In genomic region chr3:149339931-149340309, GRCh38 we compare ENCODE assay signal across 8 cellular contexts. TPM values are rescaled to one million over a fixed set of nuclear protein-coding genes. Genes with fewer than 3 reads are reported as not detected.
DNase-seq lines count a peak whose midpoint lies in the region; ATAC-seq and TF ChIP-seq lines count a peak whose summit lies in the region.

No MANE protein-coding gene starts in this region.

- DNase-seq in NCI-H1092 (lab: John Stamatoyannopoulos, UW) (peak; percentile 51), mammary epithelial cell (peak; percentile 88), kidney tubule cell (ENCODE audit: low spot score) (peak; percentile 100), upper lobe of right lung (peak; percentile 73), GM19238 (ENCODE audit: insufficient read length, low spot score) (no peak), NCI-H1694 (lab: John Stamatoyannopoulos, UW) (no peak)

- peak overlapping the region; percentile 70 for H3K4me2 ChIP-seq in mammary epithelial cell (ENCODE audit: insufficient read depth, low read depth, low read length)

- ATAC-seq in upper lobe of right lung (peak; percentile 98), HG03108 (IDR thresholded peaks at IDR 0.05; ENCODE audit: unreplicated experiment) (no peak)

- H3K27ac ChIP-seq in C4-2B (peak overlapping the region; percentile 73), mammary epithelial cell (ENCODE audit: insufficient read depth, low read depth, low read length) (peak overlapping the region; percentile 77), upper lobe of right lung (peak overlapping the region; percentile 77)

- H3K27me3 ChIP-seq in mammary epithelial cell (ENCODE audit: insufficient read depth, low read length) (no peaks in the 10 kb centered on the region), upper lobe of right lung (no peaks in the 10 kb centered on the region)

- H4K20me1 ChIP-seq in mammary epithelial cell (ENCODE audit: insufficient read depth, low read length), result no peaks in the 10 kb centered on the region

- dilution Hi-C loops in mammary epithelial cell (cut with HindIII; ENCODE audit: low sequenced_read_pairs), result no loop called here

- in situ Hi-C loops in mammary epithelial cell (cut with MboI; ENCODE audit: low sequenced_read_pairs in 2 of 2), result no loop called here

- peak overlapping the region; percentile 14 for H2AFZ ChIP-seq in mammary epithelial cell (ENCODE audit: low read depth, low read length)

- no peaks in the 10 kb centered on the region for H3K36me3 ChIP-seq in mammary epithelial cell (ENCODE audit: insufficient read depth, low read length)
- H3K36me3 ChIP-seq in upper lobe of right lung, result no peaks in the 10 kb centered on the region

- BruUV-seq in mammary epithelial cell (replicated peaks; lab: Mats Ljungman, UMichigan), result no TSS peak

- TF ChIP-seq CTCF in C4-2B (conservative IDR thresholded peaks at IDR 0.05), result no peak
- TF ChIP-seq CTCF in mammary epithelial cell (conservative IDR thresholded peaks at IDR 0.05 in 1 of 2, IDR thresholded peaks at IDR 0.05 in 1 of 2; ENCODE audit: extremely low read depth in 1 of 2, insufficient read depth in 1 of 2, low read depth in 1 of 2, low read length in 2 of 2), result no peak
- no peak for TF ChIP-seq CTCF in upper lobe of right lung (IDR thresholded peaks at IDR 0.05)

- 0% methylated on average over 5 of the region's 5 CpGs for WGBS in mammary epithelial cell (ENCODE audit: low coverage, missing lambda C conversion rate)

- H3K9ac ChIP-seq in mammary epithelial cell (ENCODE audit: insufficient read depth, low read length), result no peak overlapping the region

- H3K4me3 ChIP-seq in mammary epithelial cell (replicated peaks in 1 of 3; ENCODE audit: insufficient read depth in 1 of 3, low read depth in 2 of 3, low read length in 3 of 3) (peak overlapping the region in 1 of 3 experiments; percentile 6), upper lobe of right lung (no peak overlapping the region)

- CTCF ChIA-PET in mammary epithelial cell (lab: Charles Lee; ENCODE audit: low non-redundant PET), result no interaction called here

- peaks cover 43% of the 10 kb centered on the region for H3K4me1 ChIP-seq in mammary epithelial cell (ENCODE audit: insufficient read depth, low read length)
- H3K4me1 ChIP-seq in upper lobe of right lung, result peaks cover 15% of the 10 kb centered on the region

- no peaks in the 10 kb centered on the region for H3K79me2 ChIP-seq in mammary epithelial cell (ENCODE audit: insufficient read depth, low read length)

- intact Hi-C loops in mammary epithelial cell (cut with micrococcal nuclease), result loop anchor here (2.0 kb wide), 1 partner anchor 39 kb away; no protein-coding TSS in a partner anchor
- intact Hi-C loops in upper lobe of right lung (cut with DNase I), result no loop called here

- H3K9me3 ChIP-seq in mammary epithelial cell (replicated peaks; ENCODE audit: insufficient read depth, low read length) (no peaks in the 10 kb centered on the region), upper lobe of right lung (no peaks in the 10 kb centered on the region)

RNA-seq across cellular contexts. Expression of gene TM4SF18, which starts 6.5 kb away (rescaled TPM):
- total RNA-seq in mammary epithelial cell (not detected), upper lobe of right lung (13.4 TPM)
- polyA plus RNA-seq in mammary epithelial cell, result not detected
- polyA minus RNA-seq in mammary epithelial cell, result not detected

RNA-seq across cellular contexts. Expression of gene TM4SF1, which starts 37.5 kb away (rescaled TPM):
- total RNA-seq in mammary epithelial cell (100 to 1,000 TPM; 121 to 246 TPM), upper lobe of right lung (188 TPM)
- 285 TPM for polyA plus RNA-seq in mammary epithelial cell
- polyA minus RNA-seq in mammary epithelial cell, result 178 TPM

Comparison
In these comparisons a context has a peak if more than half of its experiments do, and no peak if none do; other contexts are left out.
1. DNase-seq: peak in NCI-H1092 (single experiment), mammary epithelial cell (single experiment), kidney tubule cell (single experiment) and upper lobe of right lung (single experiment); none in GM19238 (single experiment) and NCI-H1694 (single experiment).
2. RNA of gene TM4SF18, which starts 6.5 kb away (total RNA-seq): 13.4 TPM in upper lobe of right lung (single experiment); not detected in mammary epithelial cell; every median in the first group is over 10 times any median in the second.
3. Peak in every context shown above with its lines, with median percentiles within 50 percentile points of each other: H3K27ac ChIP-seq.